ENCODE assay signal across 22 cellular contexts in genomic region chr9:133285252-133285775, GRCh38. TPM values are rescaled to one million over a fixed set of nuclear protein-coding genes. Genes with fewer than 3 reads are reported as not detected.
DNase-seq lines count a peak whose midpoint lies in the region; ATAC-seq, FAIRE-seq and TF ChIP-seq lines count a peak whose summit lies in the region.
"Had no signal": no experiment of that assay in that cellular context is flagged by ENCODE, and none has a peak within 500 bp of the region (broad histone marks: within the 10 kb centered on the region; RNA-seq: fewer than 3 reads in every experiment).

No MANE protein-coding gene starts in this region.

- H3K4me3 Mint-ChIP-seq in type B pancreatic cell (no peak overlapping the region), nephron progenitor cell (no peak overlapping the region)
- H3K4me3 Mint-ChIP-seq: CD4-positive, alpha-beta memory T cell; GM23338; H9 had no signal

- no peaks in the 10 kb centered on the region for H3K36me3 ChIP-seq in K562 (ENCODE audit: control insufficient read depth, insufficient read depth, low read length)
- H3K36me3 ChIP-seq in esophagus muscularis mucosa: no peaks in the 10 kb centered on the region
- no peaks in the 10 kb centered on the region for H3K36me3 ChIP-seq in mucosa of descending colon (ENCODE audit: low read depth)

- intact Hi-C loops in K562 (cut with micrococcal nuclease) (no loop called here), esophagus muscularis mucosa (cut with DNase I) (no loop called here), mucosa of descending colon (cut with DNase I, micrococcal nuclease) (no loop called here)

- H3K9me3 ChIP-seq in K562 (replicated peaks; ENCODE audit: control insufficient read depth, insufficient read depth, low read depth, low read length) (peaks cover 3% of the 10 kb centered on the region; the same call in 1 of the 2 replicates), esophagus muscularis mucosa (no peaks in the 10 kb centered on the region), mucosa of descending colon (peaks cover under 1% of the 10 kb centered on the region)

- H3K4me1 Mint-ChIP-seq in type B pancreatic cell (ENCODE audit: unreplicated experiment) (no peaks in the 10 kb centered on the region), nephron progenitor cell (no peaks in the 10 kb centered on the region)
- H3K4me1 Mint-ChIP-seq: CD4-positive, alpha-beta memory T cell; GM23338; H9 had no signal

- no peak for TF ChIP-seq RAD21 in K562 (CRISPR knock-in tag; conservative IDR thresholded peaks at IDR 0.05 in 1 of 2, IDR thresholded peaks at IDR 0.05 in 1 of 2)

- FAIRE-seq in K562 (lab: Jason Lieb, UNC): no peak
- FAIRE-seq: G401.6, GM12878, GM19239 had no signal

- H3K4me1 ChIP-seq in K562 (replicated peaks in 1 of 2; ENCODE audit: control insufficient read depth in 2 of 2, insufficient read depth in 2 of 2, low read length in 2 of 2) (peaks cover 29 to 33% of the 10 kb centered on the region in 2 experiments), esophagus muscularis mucosa (no peaks in the 10 kb centered on the region), mucosa of descending colon (ENCODE audit: low read depth) (peaks cover 26% of the 10 kb centered on the region)

- no peak overlapping the region for H3K9ac ChIP-seq in K562 (ENCODE audit: insufficient read depth in 1 of 2, low read depth in 2 of 2, low read length in 2 of 2)

- H3K27me3 ChIP-seq in K562 (ENCODE audit: control insufficient read depth in 2 of 2, insufficient read depth in 2 of 2, low read length in 2 of 2): no peaks in the 10 kb centered on the region
- peaks cover 0 to 13% (median 0%) of the 10 kb centered on the region in 4 donors for H3K27me3 ChIP-seq in esophagus muscularis mucosa

- H3K9me3 Mint-ChIP-seq in type B pancreatic cell (peaks cover 3% of the 10 kb centered on the region), nephron progenitor cell (peaks cover 41% of the 10 kb centered on the region)

- CTCF ChIA-PET in K562 (lab: Yijun Ruan, JAX; ENCODE audit: low intra/inter-chr PET ratio): no interaction called here

- no peaks in the 10 kb centered on the region for H4K20me1 ChIP-seq in K562 (replicated peaks; ENCODE audit: control insufficient read depth, insufficient read depth, low read length)

- TF ChIP-seq POLR2A in K562 (conservative IDR thresholded peaks at IDR 0.05) (no peak), esophagus muscularis mucosa (IDR thresholded peaks at IDR 0.05; ENCODE audit: low read depth) (no peak)

- TF ChIP-seq CTCF in K562 (IDR thresholded peaks at IDR 0.05 in 2 of 3, conservative IDR thresholded peaks at IDR 0.05 in 1 of 3; ENCODE audit: insufficient read depth in 2 of 3, low read depth in 1 of 3, low read length in 3 of 3) (no peak), esophagus muscularis mucosa (IDR thresholded peaks at IDR 0.05) (no peak), mucosa of descending colon (IDR thresholded peaks at IDR 0.05) (no peak), type B pancreatic cell (conservative IDR thresholded peaks at IDR 0.05) (no peak), nephron progenitor cell (IDR thresholded peaks at IDR 0.05) (no peak)

- POLR2A ChIA-PET in K562 (lab: Yijun Ruan, JAX): interaction anchor here (0.8 to 0.9 kb wide), 2 partner anchors 10 to 12 kb away, joined by 4 to 7 read pairs; no protein-coding TSS in a partner anchor

- BruUV-seq in K562 (replicated peaks; lab: Mats Ljungman, UMichigan): no TSS peak

- no peaks in the 10 kb centered on the region for H3K79me2 ChIP-seq in K562 (ENCODE audit: control insufficient read depth, insufficient read depth, low read length)

- no peak overlapping the region for H2AFZ ChIP-seq in K562 (ENCODE audit: low read depth, low read length)
- H2AFZ ChIP-seq: GM23338 had no signal

- DNase-seq in K562 (ENCODE audit: extremely low read depth in 1 of 4, low spot score in 3 of 4) (no peak), esophagus muscularis mucosa (ENCODE audit: extremely low spot score) (peak; percentile 70), mucosa of descending colon (peak in 2 of 3 donors; percentile 54 to 66), type B pancreatic cell (ENCODE audit: extremely low spot score, unreplicated experiment) (peak; percentile 44), NCI-H2196 (lab: John Stamatoyannopoulos, UW; ENCODE audit: unreplicated experiment) (no peak), nephron progenitor cell (no peak)
- DNase-seq: C1 segment of cervical spinal cord; Caco-2; CD4-positive, alpha-beta memory T cell; DMS153; DND-41; H9 had no signal

- WGBS in K562 (ENCODE audit: insufficient coverage, low coverage, missing lambda C conversion rate): 58% methylated on average over 4 of the region's 6 CpGs
- 83% methylated on average over 6 of the region's 6 CpGs for WGBS in esophagus muscularis mucosa

- H3K36me3 Mint-ChIP-seq in type B pancreatic cell: no peaks in the 10 kb centered on the region
- no peaks in the 10 kb centered on the region for H3K36me3 Mint-ChIP-seq in nephron progenitor cell (ENCODE audit: low read depth)

- in situ Hi-C loops in K562 (cut with MboI): no loop called here

- no peak overlapping the region for H3K27ac ChIP-seq in K562 (ENCODE audit: extremely low read depth, low read depth, low read length)
- no peak overlapping the region for H3K27ac ChIP-seq in esophagus muscularis mucosa (replicated peaks in 1 of 4)

- H3K27me3 Mint-ChIP-seq in type B pancreatic cell (peaks cover 3% of the 10 kb centered on the region), nephron progenitor cell (ENCODE audit: low read depth, poor library complexity) (peaks cover 16% of the 10 kb centered on the region)

- H3K27ac Mint-ChIP-seq in type B pancreatic cell (no peak overlapping the region), nephron progenitor cell (no peak overlapping the region)
- H3K27ac Mint-ChIP-seq: CD4-positive, alpha-beta memory T cell; GM23338; H9 had no signal

- no peak for TF ChIP-seq EP300 in K562 (IDR thresholded peaks at IDR 0.05; ENCODE audit: low read length)
- no peak for TF ChIP-seq EP300 in esophagus muscularis mucosa (IDR thresholded peaks at IDR 0.05)

- H3K4me3 ChIP-seq in K562: no peak overlapping the region
- H3K4me3 ChIP-seq in esophagus muscularis mucosa: no peak overlapping the region
- H3K4me3 ChIP-seq in mucosa of descending colon: no peak overlapping the region
- H3K4me3 ChIP-seq: GM12878, GM23338 had no signal

- no peak overlapping the region for H3K4me2 ChIP-seq in K562 (ENCODE audit: insufficient read depth, low read length)
- H3K4me2 ChIP-seq: GM23338 had no signal

- ATAC-seq in K562: no peak
- peak; percentile 69 for ATAC-seq in mucosa of descending colon
- no peak for ATAC-seq in GM21447 (IDR thresholded peaks at IDR 0.05; ENCODE audit: unreplicated experiment)
- ATAC-seq: GM12878, GM23338, HCT116 had no signal

- H3K9me1 ChIP-seq in K562 (ENCODE audit: control insufficient read depth, insufficient read depth, low read length): no peaks in the 10 kb centered on the region

TF ChIP-seq in K562, 482 proteins besides CTCF, POLR2A, EP300 and RAD21 (continues in another document):
- TF ChIP-seq HDAC2 (IDR thresholded peaks at IDR 0.05): 0 out of 2 replicates have a peak, but pooled peaks have one; percentile 39
- TF ChIP-seq RBM25 (IDR thresholded peaks at IDR 0.05; ENCODE audit: low read depth, low read length, severe bottlenecking): peak; percentile 73
- no peak for TF ChIP-seq FOXK2 (conservative IDR thresholded peaks at IDR 0.05 in 1 of 2, IDR thresholded peaks at IDR 0.05 in 1 of 2; ENCODE audit: low read depth in 2 of 2)

RNA-seq across cellular contexts. Expression of gene ABO, which starts 10.3 kb away (rescaled TPM):
- 38.9 and 65.2 TPM in 2 replicates for total RNA-seq in K562 (2011; cell fraction: chromatin; rRNA removed; ENCODE audit: low replicate concordance)
- 20.8 and 22.5 TPM in 2 replicates for total RNA-seq in K562 (2011; cell fraction: nucleolus; rRNA removed)
- 48.2 and 94.6 TPM in 2 replicates for total RNA-seq in K562 (2011; cell fraction: nucleoplasm; rRNA removed)
- total RNA-seq in K562 (2014; rRNA removed) (5.0 and 6.1 TPM in 2 replicates), K562 (2014; rRNA removed; fragmentation: Illumina TruSeq; extraction: Trizol) (5.6 and 6.5 TPM in 2 replicates), K562 (2015; rRNA removed; fragmentation: Illumina TruSeq; extraction: Trizol) (5.8 and 6.5 TPM in 2 replicates), K562 (2021) (11.9 and 15.3 TPM in 2 replicates), esophagus muscularis mucosa (1 to 10 TPM in 2 of 4 donors, under 1 TPM in 2; 0.33 to 3.8 (median 1.2) TPM), mucosa of descending colon (100 to 1,000 TPM in 2 of 3 donors, 10 to 100 TPM in 1; 25.6 to 114 (median 102) TPM), type B pancreatic cell (ENCODE audit: low replicate concordance) (3.7 and 5.6 TPM in 2 replicates)
- polyA plus RNA-seq in K562 (2011; rRNA removed) (9.9 and 18.7 TPM in 2 replicates), K562 (2014; fragmentation: Illumina TruSeq; extraction: Trizol) (16.0 and 18.5 TPM in 2 replicates), K562 (2014; fragmentation: Nextera tagmentation; extraction: Ambion mirVana) (10 to 100 TPM; 16.9 to 21.9 TPM), K562 (2014; rRNA removed) (13.3 and 16.6 TPM in 2 replicates)
- polyA plus RNA-seq in K562 (2011; cell fraction: cytosol; rRNA removed): 10.0 and 10.8 TPM in 2 replicates
- polyA plus RNA-seq in K562 (2011; cell fraction: nucleus; rRNA removed): 54.0 and 57.5 TPM in 2 replicates
- 14.4 and 28.3 TPM in 2 replicates for polyA plus RNA-seq in K562 (2012)
- 6.4 and 6.8 TPM in 2 replicates for polyA minus RNA-seq in K562 (2011; rRNA and poly(A)+ RNA removed)
- 7.1 and 10.8 TPM in 2 replicates for polyA minus RNA-seq in K562 (2011; cell fraction: cytosol; rRNA and poly(A)+ RNA removed)
- polyA minus RNA-seq in K562 (2011; cell fraction: nucleus; rRNA and poly(A)+ RNA removed): 6.6 and 11.7 TPM in 2 replicates
- total RNA-seq: A172, A673, Caco-2, GM12878, H4 had no signal
- polyA plus RNA-seq: BJ had no signal

RNA-seq across cellular contexts. Expression of gene SURF6, which starts 50.7 kb away (rescaled TPM):
- total RNA-seq in K562 (2011; cell fraction: chromatin; rRNA removed; ENCODE audit: low replicate concordance): 12.6 and 19.9 TPM in 2 replicates
- 16.7 and 17.7 TPM in 2 replicates for total RNA-seq in K562 (2011; cell fraction: nucleolus; rRNA removed)
- 13.4 and 15.6 TPM in 2 replicates for total RNA-seq in K562 (2011; cell fraction: nucleoplasm; rRNA removed)
- total RNA-seq in K562 (2014; rRNA removed) (61.3 and 68.3 TPM in 2 replicates), K562 (2014; rRNA removed; fragmentation: Illumina TruSeq; extraction: Trizol) (10.5 and 12.2 TPM in 2 replicates), K562 (2015; rRNA removed; fragmentation: Illumina TruSeq; extraction: Trizol) (30.4 and 31.8 TPM in 2 replicates), K562 (2021) (45.3 and 50.6 TPM in 2 replicates), esophagus muscularis mucosa (10 to 100 TPM; 15.0 to 36.2 (median 27.5) TPM), mucosa of descending colon (10 to 100 TPM; 23.7 to 24.7 (median 24.0) TPM), type B pancreatic cell (ENCODE audit: low replicate concordance) (24.9 and 26.5 TPM in 2 replicates)
- polyA plus RNA-seq in K562 (2011; rRNA removed) (12.3 and 14.3 TPM in 2 replicates), K562 (2014; fragmentation: Illumina TruSeq; extraction: Trizol) (14.7 and 26.5 TPM in 2 replicates), K562 (2014; fragmentation: Nextera tagmentation; extraction: Ambion mirVana) (1 to 10 TPM; 1.4 to 1.8 TPM), K562 (2014; rRNA removed) (52.7 and 61.5 TPM in 2 replicates)
- polyA plus RNA-seq in K562 (2011; cell fraction: cytosol; rRNA removed): 11.6 and 21.6 TPM in 2 replicates
- polyA plus RNA-seq in K562 (2011; cell fraction: nucleus; rRNA removed): 17.7 and 31.0 TPM in 2 replicates
- 23.2 and 31.5 TPM in 2 replicates for polyA plus RNA-seq in K562 (2012)
- 5.3 TPM in 2 replicates for polyA minus RNA-seq in K562 (2011; rRNA and poly(A)+ RNA removed)
- polyA minus RNA-seq in K562 (2011; cell fraction: cytosol; rRNA and poly(A)+ RNA removed): 8.6 and 9.6 TPM in 2 replicates
- polyA minus RNA-seq in K562 (2011; cell fraction: nucleus; rRNA and poly(A)+ RNA removed): 5.5 and 8.2 TPM in 2 replicates

Comparison
In these comparisons a context has a peak if more than half of its experiments do, and no peak if none do; other contexts are left out.
1. DNase-seq: peak in esophagus muscularis mucosa (single experiment), mucosa of descending colon (2 of 3) and type B pancreatic cell (single experiment); none in K562 (0 of 4), NCI-H2196 (single experiment) and nephron progenitor cell (single experiment).